In the genomic region with DNA sequence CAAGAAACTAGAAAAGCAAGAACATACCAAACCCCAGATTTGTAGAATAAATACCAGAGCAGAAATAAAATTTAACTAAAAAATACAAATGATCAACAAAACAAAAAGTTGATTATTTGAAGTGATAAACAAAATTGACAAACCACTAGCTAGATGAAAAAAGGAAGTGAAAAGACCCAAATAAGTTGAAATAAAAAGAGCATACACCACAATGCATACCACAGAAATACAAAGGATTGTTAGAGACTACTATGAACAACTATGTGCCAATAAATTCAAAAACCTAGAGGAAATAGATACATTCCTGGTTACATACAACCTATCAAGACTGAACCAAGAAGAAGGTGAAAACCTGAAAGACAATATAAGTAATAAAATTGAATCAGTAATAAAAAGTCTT, we compare ENCODE assay signal across 1 cellular context.
TF ChIP-seq lines count a peak whose summit lies in the region.

No MANE protein-coding gene starts in this region.

TF ChIP-seq in GM12878, 131 proteins besides CTCF, POLR2A, EP300 and RAD21 (continued from another document):
- TF ChIP-seq, protein P1, sequence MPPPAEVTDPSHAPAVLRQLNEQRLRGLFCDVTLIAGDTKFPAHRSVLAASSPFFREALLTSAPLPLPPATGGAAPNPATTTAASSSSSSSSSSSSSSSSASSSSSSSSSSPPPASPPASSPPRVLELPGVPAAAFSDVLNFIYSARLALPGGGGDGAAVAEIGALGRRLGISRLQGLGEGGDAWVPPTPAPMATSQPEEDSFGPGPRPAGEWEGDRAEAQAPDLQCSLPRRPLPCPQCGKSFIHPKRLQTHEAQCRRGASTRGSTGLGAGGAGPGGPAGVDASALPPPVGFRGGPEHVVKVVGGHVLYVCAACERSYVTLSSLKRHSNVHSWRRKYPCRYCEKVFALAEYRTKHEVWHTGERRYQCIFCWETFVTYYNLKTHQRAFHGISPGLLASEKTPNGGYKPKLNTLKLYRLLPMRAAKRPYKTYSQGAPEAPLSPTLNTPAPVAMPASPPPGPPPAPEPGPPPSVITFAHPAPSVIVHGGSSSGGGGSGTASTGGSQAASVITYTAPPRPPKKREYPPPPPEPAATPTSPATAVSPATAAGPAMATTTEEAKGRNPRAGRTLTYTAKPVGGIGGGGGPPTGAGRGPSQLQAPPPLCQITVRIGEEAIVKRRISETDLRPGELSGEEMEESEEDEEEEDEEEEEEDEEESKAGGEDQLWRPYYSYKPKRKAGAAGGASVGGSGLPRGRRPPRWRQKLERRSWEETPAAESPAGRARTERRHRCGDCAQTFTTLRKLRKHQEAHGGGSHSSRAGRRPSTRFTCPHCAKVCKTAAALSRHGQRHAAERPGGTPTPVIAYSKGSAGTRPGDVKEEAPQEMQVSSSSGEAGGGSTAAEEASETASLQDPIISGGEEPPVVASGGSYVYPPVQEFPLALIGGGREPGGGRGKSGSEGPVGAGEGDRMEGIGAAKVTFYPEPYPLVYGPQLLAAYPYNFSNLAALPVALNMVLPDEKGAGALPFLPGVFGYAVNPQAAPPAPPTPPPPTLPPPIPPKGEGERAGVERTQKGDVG (CRISPR knock-in tag; IDR thresholded peaks at IDR 0.05), result no peak
- TF ChIP-seq CREB1 (IDR thresholded peaks at IDR 0.05; ENCODE audit: low read depth) (no peak), TCF7 (IDR thresholded peaks at IDR 0.05; ENCODE audit: borderline replicate concordance) (no peak), KAT2A (conservative IDR thresholded peaks at IDR 0.05; ENCODE audit: control insufficient read depth, low read depth, low read length) (no peak), ZNF24 (IDR thresholded peaks at IDR 0.05) (no peak)
- TF ChIP-seq, protein P2, sequence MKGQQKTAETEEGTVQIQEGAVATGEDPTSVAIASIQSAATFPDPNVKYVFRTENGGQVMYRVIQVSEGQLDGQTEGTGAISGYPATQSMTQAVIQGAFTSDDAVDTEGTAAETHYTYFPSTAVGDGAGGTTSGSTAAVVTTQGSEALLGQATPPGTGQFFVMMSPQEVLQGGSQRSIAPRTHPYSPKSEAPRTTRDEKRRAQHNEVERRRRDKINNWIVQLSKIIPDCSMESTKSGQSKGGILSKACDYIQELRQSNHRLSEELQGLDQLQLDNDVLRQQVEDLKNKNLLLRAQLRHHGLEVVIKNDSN (IDR thresholded peaks at IDR 0.05; ENCODE audit: borderline replicate concordance, extremely low read length, insufficient read depth, low read depth, low read length), result no peak
TF ChIP-seq in GM12878: peak in this region for 8.
